In genomic region chr17:42651392-42651791, GRCh38 we compare ENCODE assay signal across 28 cellular contexts.
"Had no signal": no experiment of that assay in that cellular context is flagged by ENCODE, and none has a peak within 500 bp of the region (broad histone marks: within the 10 kb centered on the region; RNA-seq: fewer than 3 reads in every experiment).

No MANE protein-coding gene starts in this region.

- ATAC-seq: activated CD4-positive, alpha-beta T cell treated with anti-CD3 and anti-CD28 coated beads for 36 hours; activated T-helper 17 cell treated with anti-CD3 and anti-CD28 coated beads, Interleukin-2, amount 50 U/mL, for 72 hours; Panc1; Right ventricle myocardium inferior had no signal

- H3K27ac ChIP-seq: adrenal gland, breast epithelium, SK-N-MC, WERI-Rb-1 had no signal

- H3K27me3 ChIP-seq: adrenal gland, breast epithelium, MG63 had no signal

- H3K36me3 ChIP-seq: adrenal gland, breast epithelium, MG63, WERI-Rb-1 had no signal

- H3K9me3 ChIP-seq: adrenal gland, breast epithelium, MG63 had no signal

- H3K4me3 ChIP-seq: adrenal gland, breast epithelium, MG63, SK-N-MC had no signal

- DNase-seq: activated CD4-positive, alpha-beta memory T cell treated with anti-CD3 and anti-CD28 coated beads, Interleukin-2, amount 10 ng/mL, durations not matched to agents 7 days and 5 days; activated CD4-positive, alpha-beta T cell treated with anti-CD3 and anti-CD28 coated beads for 36 hours; activated CD4-positive, alpha-beta T cell treated with anti-CD3 and anti-CD28 coated beads, Interleukin-2, amount 50 U/mL, for 1 hour; activated gamma-delta T cell; activated naive CD4-positive, alpha-beta T cell treated with anti-CD3 and anti-CD28 coated beads, Interleukin-2, amount 10 ng/mL, durations not matched to agents 7 days and 5 days; activated naive CD8-positive, alpha-beta T cell treated with anti-CD3 and anti-CD28 coated beads, Interleukin-2, amount 10 ng/mL, durations not matched to agents 7 days and 5 days; activated T-cell treated with anti-CD3 and anti-CD28 coated beads for 4 hours; activated T-cell treated with anti-CD3 and anti-CD28 coated beads, Interleukin-2, amount 50 U/mL, for 48 hours; adrenal gland; aorta; central memory CD4-positive, alpha-beta T cell; MG63; NCI-H1092; NCI-H1417; NCI-H2029; NCI-H2107; NCI-H2171 treated with DMSO at 0.1 percent for 48 hours; NCI-H510A treated with DMSO at 0.1 percent for 48 hours; NCI-H69; NK-92 treated with Interleukin-12 subunit alpha and Interleukin-12 subunit beta, amount 100 ng/mL, for 24 hours; RPMI8226; T-helper 1 cell; WERI-Rb-1 had no signal

- H3K4me1 ChIP-seq: adrenal gland, breast epithelium had no signal
